In genomic region chr9:137435980-137436760, GRCh38 we compare ENCODE assay signal across 9 cellular contexts. TPM values are rescaled to one million over a fixed set of nuclear protein-coding genes. Genes with fewer than 3 reads are reported as not detected.
DNase-seq lines count a peak whose midpoint lies in the region; ATAC-seq and TF ChIP-seq lines count a peak whose summit lies in the region.
"Had no signal": no experiment of that assay in that cellular context is flagged by ENCODE, and none has a peak within 500 bp of the region (broad histone marks: within the 10 kb centered on the region; RNA-seq: fewer than 3 reads in every experiment).

No MANE protein-coding gene starts in this region.

- in situ Hi-C loops in GM23248 (cut with MboI), result no loop called here

- no peaks in the 10 kb centered on the region for H3K9me3 ChIP-seq in GM23248 (ENCODE audit: low read depth)
- H3K9me3 ChIP-seq in SU-DHL-6 (ENCODE audit: insufficient read depth, low read length), result no peaks in the 10 kb centered on the region
- no peaks in the 10 kb centered on the region for H3K9me3 ChIP-seq in skeletal muscle satellite cell (replicated peaks; ENCODE audit: low read length)

- H2AFZ ChIP-seq in GM23248 (no peak overlapping the region), SU-DHL-6 (ENCODE audit: low read depth, low read length, severe bottlenecking) (no peak overlapping the region)

- intact Hi-C loops in Right ventricle myocardium superior (cut with DNase I), result no loop called here

- H3K9ac ChIP-seq in GM23248, result no peak overlapping the region
- H3K9ac ChIP-seq in SU-DHL-6 (ENCODE audit: low read length), result no peak overlapping the region
- peak overlapping the region; percentile 45 for H3K9ac ChIP-seq in skeletal muscle satellite cell (ENCODE audit: low read depth, low read length)

- no peak for TF ChIP-seq CTCF in SU-DHL-6 (IDR thresholded peaks at IDR 0.05; ENCODE audit: insufficient read depth, low read length, poor library complexity, severe bottlenecking)

- H4K20me1 ChIP-seq in GM23248 (ENCODE audit: insufficient read depth) (no peaks in the 10 kb centered on the region), SU-DHL-6 (ENCODE audit: low read depth, low read length) (no peaks in the 10 kb centered on the region)

- H3K27ac ChIP-seq in GM23248, result no peak overlapping the region
- H3K27ac ChIP-seq in SU-DHL-6 (ENCODE audit: low read depth, low read length), result peak overlapping the region; percentile 46
- H3K27ac ChIP-seq: cardiac muscle cell had no signal

- H3K4me3 ChIP-seq in GM23248 (no peak overlapping the region), SU-DHL-6 (ENCODE audit: insufficient read depth, low read length, poor library complexity, severe bottlenecking) (no peak overlapping the region), skeletal muscle satellite cell (ENCODE audit: low read length) (no peak overlapping the region)
- H3K4me3 ChIP-seq: cardiac muscle cell had no signal

- H3K4me1 ChIP-seq in GM23248 (ENCODE audit: insufficient read depth) (no peaks in the 10 kb centered on the region), skeletal muscle satellite cell (ENCODE audit: control insufficient read depth, insufficient read depth, low read length) (peaks cover 10% of the 10 kb centered on the region)

- H3K79me2 ChIP-seq in GM23248 (ENCODE audit: insufficient read depth), result no peaks in the 10 kb centered on the region
- no peaks in the 10 kb centered on the region for H3K79me2 ChIP-seq in SU-DHL-6 (ENCODE audit: insufficient read depth, low read length)

- 57 to 61% methylated on average over 19 to 37 of the region's 42 CpGs for WGBS in GM23248 (ENCODE audit: low coverage in 1 of 2, low lambda C conversion rate in 2 of 2, missing lambda C conversion rate in 2 of 2), 2 experiments

- H3F3A ChIP-seq in GM23248 (ENCODE audit: insufficient read depth), result no peaks in the 10 kb centered on the region
- no peaks in the 10 kb centered on the region for H3F3A ChIP-seq in SU-DHL-6 (ENCODE audit: insufficient read depth)

- ATAC-seq in Right ventricle myocardium superior (ENCODE audit: poor library complexity), result peak; percentile 40
- no peak for ATAC-seq in GM18909 (IDR thresholded peaks at IDR 0.05; ENCODE audit: poor library complexity, unreplicated experiment)
- no peak for ATAC-seq in GM21737 (IDR thresholded peaks at IDR 0.05; ENCODE audit: unreplicated experiment)

- peak; percentile 92 for DNase-seq in GM23248
- peak; percentile 66 for DNase-seq in Right ventricle myocardium superior
- DNase-seq in NCI-H2171 treated with DMSO at 0.1 percent for 48 hours (lab: John Stamatoyannopoulos, UW), result no peak
- DNase-seq in DMS79 treated with DMSO at 0.1 percent for 48 hours (lab: John Stamatoyannopoulos, UW), result no peak

- H3K36me3 ChIP-seq in GM23248 (ENCODE audit: low read depth), result no peaks in the 10 kb centered on the region
- H3K36me3 ChIP-seq in SU-DHL-6 (ENCODE audit: low read length), result no peaks in the 10 kb centered on the region
- no peaks in the 10 kb centered on the region for H3K36me3 ChIP-seq in skeletal muscle satellite cell (ENCODE audit: insufficient read depth, low read length)
- H3K36me3 ChIP-seq: cardiac muscle cell had no signal

- H3K4me2 ChIP-seq in GM23248 (ENCODE audit: unreplicated experiment) (no peak overlapping the region), SU-DHL-6 (ENCODE audit: low read depth, low read length, poor library complexity, severe bottlenecking) (no peak overlapping the region), skeletal muscle satellite cell (ENCODE audit: low read length) (peak overlapping the region; percentile 56)

- no peaks in the 10 kb centered on the region for H3K9me2 ChIP-seq in GM23248 (ENCODE audit: insufficient read depth)
- no peaks in the 10 kb centered on the region for H3K9me2 ChIP-seq in SU-DHL-6 (replicated peaks; ENCODE audit: insufficient read depth, low read length)

- H3K27me3 ChIP-seq in GM23248 (replicated peaks; ENCODE audit: insufficient read depth), result no peaks in the 10 kb centered on the region
- no peaks in the 10 kb centered on the region for H3K27me3 ChIP-seq in SU-DHL-6 (ENCODE audit: low read length)
- peaks cover 11% of the 10 kb centered on the region for H3K27me3 ChIP-seq in skeletal muscle satellite cell (ENCODE audit: control insufficient read depth, insufficient read depth, low read length)
- H3K27me3 ChIP-seq: cardiac muscle cell had no signal

RNA-seq across cellular contexts. Expression of gene ENTPD8, which starts 5.0 kb away (rescaled TPM):
- not detected in 2 replicates for total RNA-seq in GM23248 (2014; rRNA removed; shearing (Covaris generic))
- not detected in 2 replicates for polyA plus RNA-seq in GM23248 (2016; fragmentation: Nextera tagmentation; extraction: Ambion mirVana)
- total RNA-seq in Right ventricle myocardium superior, result not detected
- total RNA-seq in skeletal muscle satellite cell (2012; rRNA removed), result not detected in 2 replicates

RNA-seq across cellular contexts. Expression of gene NOXA1, which starts 13.0 kb away (rescaled TPM):
- 0.32 TPM in 1 of 2 replicates, not detected in the other for total RNA-seq in GM23248 (2014; rRNA removed; shearing (Covaris generic))
- 0.15 and 0.39 TPM in 2 replicates for polyA plus RNA-seq in GM23248 (2016; fragmentation: Nextera tagmentation; extraction: Ambion mirVana)
- total RNA-seq in Right ventricle myocardium superior, result 1.7 TPM
- total RNA-seq in skeletal muscle satellite cell (2012; rRNA removed), result 0.25 TPM in 1 of 2 replicates, not detected in the other

RNA-seq across cellular contexts. Expression of gene EXD3, which starts 13.2 kb away (rescaled TPM):
- 11.6 and 17.1 TPM in 2 replicates for total RNA-seq in GM23248 (2014; rRNA removed; shearing (Covaris generic))
- polyA plus RNA-seq in GM23248 (2016; fragmentation: Nextera tagmentation; extraction: Ambion mirVana), result 8.7 and 10.1 TPM in 2 replicates
- total RNA-seq in Right ventricle myocardium superior, result 6.9 TPM
- 2.4 and 4.6 TPM in 2 replicates for total RNA-seq in skeletal muscle satellite cell (2012; rRNA removed)

RNA-seq across cellular contexts. Expression of gene NSMF, which starts 23.0 kb away (rescaled TPM):
- 28.8 and 29.1 TPM in 2 replicates for total RNA-seq in GM23248 (2014; rRNA removed; shearing (Covaris generic))
- polyA plus RNA-seq in GM23248 (2016; fragmentation: Nextera tagmentation; extraction: Ambion mirVana), result 13.5 and 13.7 TPM in 2 replicates
- total RNA-seq in Right ventricle myocardium superior, result 10.0 TPM
- 40.8 and 46.6 TPM in 2 replicates for total RNA-seq in skeletal muscle satellite cell (2012; rRNA removed)

Comparison
In these comparisons a context has a peak if more than half of its experiments do, and no peak if none do; other contexts are left out.
1. DNase-seq: peak in GM23248 (single experiment) and Right ventricle myocardium superior (single experiment); none in NCI-H2171 treated with DMSO at 0.1 percent for 48 hours (single experiment) and DMS79 treated with DMSO at 0.1 percent for 48 hours (single experiment).